In the genomic region with DNA sequence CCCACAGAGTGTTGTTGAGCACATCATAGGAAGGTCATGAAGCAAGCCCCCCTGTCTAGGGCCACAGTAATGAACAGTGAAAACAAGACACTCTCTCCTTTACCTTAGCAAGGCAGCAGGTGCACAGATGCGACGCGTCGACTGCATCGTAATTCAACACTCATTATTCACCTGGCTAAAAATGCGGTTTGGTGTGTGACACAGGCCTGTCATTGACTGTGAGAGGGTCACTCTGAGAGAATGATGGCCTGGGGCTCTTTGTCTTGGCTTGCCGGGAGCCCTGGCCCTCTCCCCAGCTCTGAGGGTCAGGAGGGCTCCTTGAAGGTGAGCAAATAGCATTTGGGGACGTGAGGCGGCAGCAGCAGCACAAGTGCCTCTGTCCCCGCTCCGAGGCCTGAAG, we compare ENCODE assay signal across 1 cellular context.
TF ChIP-seq lines count a peak whose summit lies in the region.

No MANE protein-coding gene starts in this region.

TF ChIP-seq in A549, 52 proteins besides CTCF, POLR2A, EP300 and RAD21 (continued from another document):
- TF ChIP-seq, protein P1, sequence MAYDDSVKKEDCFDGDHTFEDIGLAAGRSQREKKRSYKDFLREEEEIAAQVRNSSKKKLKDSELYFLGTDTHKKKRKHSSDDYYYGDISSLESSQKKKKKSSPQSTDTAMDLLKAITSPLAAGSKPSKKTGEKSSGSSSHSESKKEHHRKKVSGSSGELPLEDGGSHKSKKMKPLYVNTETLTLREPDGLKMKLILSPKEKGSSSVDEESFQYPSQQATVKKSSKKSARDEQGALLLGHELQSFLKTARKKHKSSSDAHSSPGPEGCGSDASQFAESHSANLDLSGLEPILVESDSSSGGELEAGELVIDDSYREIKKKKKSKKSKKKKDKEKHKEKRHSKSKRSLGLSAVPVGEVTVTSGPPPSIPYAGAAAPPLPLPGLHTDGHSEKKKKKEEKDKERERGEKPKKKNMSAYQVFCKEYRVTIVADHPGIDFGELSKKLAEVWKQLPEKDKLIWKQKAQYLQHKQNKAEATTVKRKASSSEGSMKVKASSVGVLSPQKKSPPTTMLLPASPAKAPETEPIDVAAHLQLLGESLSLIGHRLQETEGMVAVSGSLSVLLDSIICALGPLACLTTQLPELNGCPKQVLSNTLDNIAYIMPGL (CRISPR knock-in tag; IDR thresholded peaks at IDR 0.05; ENCODE audit: borderline replicate concordance) = no peak
- TF ChIP-seq MAZ (IDR thresholded peaks at IDR 0.05; ENCODE audit: borderline replicate concordance, low read depth, low read length) (no peak), HOXB5 (CRISPR knock-in tag; IDR thresholded peaks at IDR 0.05) (no peak), MAX (IDR thresholded peaks at IDR 0.05) (no peak), CEBPB (IDR thresholded peaks at IDR 0.05) (no peak), RFX5 (IDR thresholded peaks at IDR 0.05) (no peak), FOSL2 (IDR thresholded peaks at IDR 0.05) (no peak), FOSL2 (CRISPR knock-in tag; IDR thresholded peaks at IDR 0.05) (no peak), NR3C1 (IDR thresholded peaks at IDR 0.05) (no peak), HEYL (CRISPR knock-in tag; IDR thresholded peaks at IDR 0.05) (no peak), GATA3 (IDR thresholded peaks at IDR 0.05; ENCODE audit: borderline replicate concordance) (no peak), SREBF2 (IDR thresholded peaks at IDR 0.05) (no peak), CHD2 (IDR thresholded peaks at IDR 0.05; ENCODE audit: low read length, partially characterized antibody) (no peak)
- TF ChIP-seq, protein P2, sequence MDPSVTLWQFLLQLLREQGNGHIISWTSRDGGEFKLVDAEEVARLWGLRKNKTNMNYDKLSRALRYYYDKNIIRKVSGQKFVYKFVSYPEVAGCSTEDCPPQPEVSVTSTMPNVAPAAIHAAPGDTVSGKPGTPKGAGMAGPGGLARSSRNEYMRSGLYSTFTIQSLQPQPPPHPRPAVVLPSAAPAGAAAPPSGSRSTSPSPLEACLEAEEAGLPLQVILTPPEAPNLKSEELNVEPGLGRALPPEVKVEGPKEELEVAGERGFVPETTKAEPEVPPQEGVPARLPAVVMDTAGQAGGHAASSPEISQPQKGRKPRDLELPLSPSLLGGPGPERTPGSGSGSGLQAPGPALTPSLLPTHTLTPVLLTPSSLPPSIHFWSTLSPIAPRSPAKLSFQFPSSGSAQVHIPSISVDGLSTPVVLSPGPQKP (IDR thresholded peaks at IDR 0.05; ENCODE audit: low read depth, low read length) = no peak
